ENCODE assay signal across 10 cellular contexts in the genomic region with DNA sequence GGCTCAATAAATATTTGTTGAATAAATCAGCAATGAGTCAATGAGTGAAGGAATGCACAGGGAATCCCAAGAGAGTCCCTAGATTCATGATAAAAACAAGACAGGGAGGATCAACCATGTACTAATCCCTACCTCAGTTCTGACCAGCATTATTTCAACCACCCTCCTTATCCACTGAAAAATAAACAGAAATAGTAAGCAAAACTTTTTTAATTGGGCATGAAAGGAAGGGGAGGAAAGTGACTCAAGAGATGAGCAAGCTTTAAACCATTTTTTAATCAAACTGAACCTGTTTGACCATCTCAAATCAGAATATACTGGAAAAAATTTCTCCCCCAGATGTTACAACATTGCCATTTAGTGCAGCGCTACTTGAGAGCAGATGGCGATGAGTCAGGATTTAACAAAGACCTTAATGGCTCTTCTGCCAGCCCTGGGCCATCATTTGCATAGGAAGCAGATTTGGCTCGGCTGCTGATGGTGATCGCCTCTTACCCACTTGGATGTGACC.
A peak's percentile ranks its signal among the peaks of the same experiment; 100 is the strongest.
DNase-seq lines count a peak whose midpoint lies in the region; ATAC-seq lines count a peak whose summit lies in the region.
"Had no signal": no experiment of that assay in that cellular context is flagged by ENCODE, and none has a peak within 500 bp of the region (broad histone marks: within the 10 kb centered on the region; RNA-seq: fewer than 3 reads in every experiment).

No MANE protein-coding gene starts in this region.

- ATAC-seq in GM18519 (IDR thresholded peaks at IDR 0.05; ENCODE audit: low FRiP score, unreplicated experiment) (no peak), HG03432 (IDR thresholded peaks at IDR 0.05; ENCODE audit: unreplicated experiment) (no peak)
- ATAC-seq: activated CD8-positive, alpha-beta memory T cell treated with anti-CD3 and anti-CD28 coated beads, Interleukin-2, amount 10 ng/mL, durations not matched to agents 7 days and 5 days had no signal

- H3K4me3 ChIP-seq in SJCRH30: no peak overlapping the region

- H3K4me1 ChIP-seq in SJCRH30: peaks cover 17% of the 10 kb centered on the region

- no peaks in the 10 kb centered on the region for H3K9me3 ChIP-seq in SJCRH30 (replicated peaks)

- H3K27ac ChIP-seq in SJCRH30: peak overlapping the region; percentile 31

- DNase-seq in COR-L47 (lab: John Stamatoyannopoulos, UW) (peak; percentile 9), NCI-H1048 (lab: John Stamatoyannopoulos, UW) (peak; percentile 67), SJCRH30 (peak; percentile 47 to 59), iPS-NIHi11 (ENCODE audit: low spot score) (peak; percentile 46), retina (no peak), GDM1 (lab: John Stamatoyannopoulos, UW) (no peak)
- DNase-seq: activated CD8-positive, alpha-beta memory T cell treated with anti-CD3 and anti-CD28 coated beads, Interleukin-2, amount 10 ng/mL, durations not matched to agents 7 days and 5 days; stimulated activated CD8-positive, alpha-beta memory T cell treated with anti-CD3 and anti-CD28 coated beads, Interleukin-4, amount 100 ng/mL, for 48 hours had no signal

- H3K27me3 ChIP-seq in SJCRH30: no peaks in the 10 kb centered on the region

- no peaks in the 10 kb centered on the region for H3K36me3 ChIP-seq in SJCRH30

Comparison
In these comparisons a context has a peak if more than half of its experiments do, and no peak if none do; other contexts are left out.
1. DNase-seq: peak in COR-L47 (single experiment), NCI-H1048 (single experiment), SJCRH30 (2 of 2) and iPS-NIHi11 (single experiment); none in retina (single experiment) and GDM1 (single experiment).